Comparison of ENCODE assay signal across 8 cellular contexts in genomic region chr11:122984186-122985011, GRCh38. TPM values are rescaled to one million over a fixed set of nuclear protein-coding genes. Genes with fewer than 3 reads are reported as not detected.
A peak's percentile ranks its signal among the peaks of the same experiment; 100 is the strongest.
DNase-seq lines count a peak whose midpoint lies in the region; ATAC-seq and TF ChIP-seq lines count a peak whose summit lies in the region.

No MANE protein-coding gene starts in this region.

- H3K18ac ChIP-seq in mesenchymal stem cell (ENCODE audit: low read depth in 1 of 2, low read length in 2 of 2): no peak overlapping the region

- H2BK15ac ChIP-seq in mesenchymal stem cell (ENCODE audit: low read depth, poor library complexity, severe bottlenecking): no peak overlapping the region

- H3K23ac ChIP-seq in mesenchymal stem cell (ENCODE audit: low read length in 2 of 2): no peak overlapping the region

- no peak overlapping the region for H2AK5ac ChIP-seq in mesenchymal stem cell (ENCODE audit: low read length, severe bottlenecking)

- H3K4me1 ChIP-seq in CD8-positive, alpha-beta memory T cell (ENCODE audit: insufficient read depth, low read length): peaks cover 15% of the 10 kb centered on the region
- H3K4me1 ChIP-seq in mesenchymal stem cell (ENCODE audit: control insufficient read depth, insufficient read depth, low read depth, low read length) (peaks cover 12% of the 10 kb centered on the region), urinary bladder (ENCODE audit: insufficient read depth) (no peaks in the 10 kb centered on the region)

- H3K27me3 ChIP-seq in CD8-positive, alpha-beta memory T cell (ENCODE audit: insufficient read depth, low read length, poor library complexity, severe bottlenecking): peaks cover 59% of the 10 kb centered on the region
- peaks cover 90% of the 10 kb centered on the region for H3K27me3 ChIP-seq in MG63
- H3K27me3 ChIP-seq in mesenchymal stem cell (ENCODE audit: control insufficient read depth in 1 of 2, insufficient read depth in 1 of 2, low read length in 2 of 2): peaks cover 66 to 84% of the 10 kb centered on the region in 2 experiments

- H4K91ac ChIP-seq in mesenchymal stem cell (ENCODE audit: low read length): no peak overlapping the region

- CTCF ChIA-PET in CD8-positive, alpha-beta memory T cell (lab: Charles Lee): interaction anchor here (0.9 to 1.5 kb wide), 2 partner anchors 19 to 404 kb away, joined by 3 read pairs; no protein-coding TSS in a partner anchor

- peak overlapping the region; percentile 83 to 90 (median 86) for H3K4me3 Mint-ChIP-seq in CD8-positive, alpha-beta memory T cell

- H3K4me2 ChIP-seq in mesenchymal stem cell (ENCODE audit: low read length, poor library complexity, severe bottlenecking): peak overlapping the region; percentile 78

- no peaks in the 10 kb centered on the region for H3K36me3 ChIP-seq in CD8-positive, alpha-beta memory T cell (ENCODE audit: insufficient read depth, low read length)
- H3K36me3 ChIP-seq in MG63 (no peaks in the 10 kb centered on the region), mesenchymal stem cell (ENCODE audit: control insufficient read depth in 1 of 2, insufficient read depth in 2 of 2, low read depth in 1 of 2, low read length in 2 of 2) (no peaks in the 10 kb centered on the region), urinary bladder (ENCODE audit: insufficient read depth) (no peaks in the 10 kb centered on the region)

- peak in 1 of 5 donors; percentile 3 for DNase-seq in CD8-positive, alpha-beta memory T cell
- peak; percentile 15 for DNase-seq in MG63
- DNase-seq in cardiac fibroblast (ENCODE audit: low read depth in 2 of 2): peak; percentile 10 to 31
- DNase-seq in mesenchymal stem cell: peak; percentile 29
- DNase-seq in HCEC 1CT: no peak
- no peak for DNase-seq in Kasumi-1 (lab: John Stamatoyannopoulos, UW)

- POLR2A ChIA-PET in CD8-positive, alpha-beta memory T cell (lab: Charles Lee): no interaction called here

- H3K14ac ChIP-seq in mesenchymal stem cell (ENCODE audit: low read length in 2 of 2): no peak overlapping the region

- no peak for ATAC-seq in HG02798 (IDR thresholded peaks at IDR 0.05; ENCODE audit: poor library complexity, unreplicated experiment)

- H3K9ac ChIP-seq in mesenchymal stem cell (ENCODE audit: low read length): peak overlapping the region; percentile 75

- H3K4me1 Mint-ChIP-seq in CD8-positive, alpha-beta memory T cell: peaks cover 17 to 31% (median 21%) of the 10 kb centered on the region in 3 donors

- H3K79me1 ChIP-seq in mesenchymal stem cell (replicated peaks; ENCODE audit: low read length, poor library complexity, severe bottlenecking): no peaks in the 10 kb centered on the region

- H2BK12ac ChIP-seq in mesenchymal stem cell (ENCODE audit: low read length in 2 of 2): no peak overlapping the region

- H3K4ac ChIP-seq in mesenchymal stem cell (ENCODE audit: low read depth in 1 of 2, low read length in 2 of 2): no peak overlapping the region

- H3K36me3 Mint-ChIP-seq in CD8-positive, alpha-beta memory T cell: no peaks in the 10 kb centered on the region

- no peak overlapping the region for H3K27ac Mint-ChIP-seq in CD8-positive, alpha-beta memory T cell

- H2BK5ac ChIP-seq in mesenchymal stem cell (ENCODE audit: low read depth, low read length, poor library complexity, severe bottlenecking): no peak overlapping the region

- no peak overlapping the region for H3K27ac ChIP-seq in CD8-positive, alpha-beta memory T cell (ENCODE audit: low read depth, low read length)
- H3K27ac ChIP-seq in mesenchymal stem cell (ENCODE audit: low read length, poor library complexity, severe bottlenecking) (no peak overlapping the region), urinary bladder (ENCODE audit: low read depth) (no peak overlapping the region)

- peak overlapping the region; percentile 32 for H2AFZ ChIP-seq in mesenchymal stem cell (ENCODE audit: low read depth, low read length)

- H3K27me3 Mint-ChIP-seq in CD8-positive, alpha-beta memory T cell: peaks cover 65 to 83% of the 10 kb centered on the region in 2 donors

- no peaks in the 10 kb centered on the region for H3K9me3 ChIP-seq in CD8-positive, alpha-beta memory T cell (ENCODE audit: low read length)
- H3K9me3 ChIP-seq in MG63 (no peaks in the 10 kb centered on the region), mesenchymal stem cell (ENCODE audit: control insufficient read depth, low read length) (no peaks in the 10 kb centered on the region)

- peaks cover 0 to 7% (median 2%) of the 10 kb centered on the region in 5 donors for H3K9me3 Mint-ChIP-seq in CD8-positive, alpha-beta memory T cell

- WGBS in mesenchymal stem cell: 2% methylated on average over 54 of the region's 59 CpGs
- under 1% methylated on average over 59 of the region's 59 CpGs for WGBS in urinary bladder

- H2BK120ac ChIP-seq in mesenchymal stem cell (ENCODE audit: low read depth, low read length): no peak overlapping the region

- peak overlapping the region; percentile 22 for H4K8ac ChIP-seq in mesenchymal stem cell (ENCODE audit: low read length)

- TF ChIP-seq CTCF in cardiac fibroblast (IDR thresholded peaks at IDR 0.05; ENCODE audit: low read depth, low read length): no peak

- peak overlapping the region; percentile 49 for H3K4me3 ChIP-seq in CD8-positive, alpha-beta memory T cell (ENCODE audit: low read length)
- H3K4me3 ChIP-seq in MG63 (peak overlapping the region; percentile 50), cardiac fibroblast (replicated peaks in 1 of 2; ENCODE audit: low read depth in 2 of 2, low read length in 2 of 2) (peak overlapping the region; percentile 59 to 67), mesenchymal stem cell (ENCODE audit: insufficient read depth in 1 of 2, low read depth in 1 of 2, low read length in 2 of 2) (peak overlapping the region; percentile 63 to 82), urinary bladder (ENCODE audit: low read depth, low read length) (peak overlapping the region; percentile 50)

RNA-seq across cellular contexts. Expression of gene BSX, which starts 2.8 kb away (rescaled TPM):
- not detected for total RNA-seq in CD8-positive, alpha-beta memory T cell
- not detected for polyA plus RNA-seq in CD8-positive, alpha-beta memory T cell
- not detected in 2 replicates for total RNA-seq in MG63 (2014; rRNA removed; shearing (Covaris generic); ENCODE audit: low replicate concordance)
- polyA plus RNA-seq in mesenchymal stem cell (2013, experiment 1 of 2): not detected
- not detected for polyA plus RNA-seq in mesenchymal stem cell (2013, experiment 2 of 2)
- not detected for total RNA-seq in urinary bladder
- polyA plus RNA-seq in urinary bladder: not detected

Comparison
In these comparisons a context has a peak if more than half of its experiments do, and no peak if none do; other contexts are left out.
1. DNase-seq: peak in MG63 (single experiment), cardiac fibroblast (2 of 2) and mesenchymal stem cell (single experiment); none in HCEC 1CT (single experiment) and Kasumi-1 (0 of 2).
2. Peak in every context shown above with its lines, with median percentiles within 50 percentile points of each other: H3K4me3 ChIP-seq.